1 cellular context compared by ENCODE assay signal in the genomic region with DNA sequence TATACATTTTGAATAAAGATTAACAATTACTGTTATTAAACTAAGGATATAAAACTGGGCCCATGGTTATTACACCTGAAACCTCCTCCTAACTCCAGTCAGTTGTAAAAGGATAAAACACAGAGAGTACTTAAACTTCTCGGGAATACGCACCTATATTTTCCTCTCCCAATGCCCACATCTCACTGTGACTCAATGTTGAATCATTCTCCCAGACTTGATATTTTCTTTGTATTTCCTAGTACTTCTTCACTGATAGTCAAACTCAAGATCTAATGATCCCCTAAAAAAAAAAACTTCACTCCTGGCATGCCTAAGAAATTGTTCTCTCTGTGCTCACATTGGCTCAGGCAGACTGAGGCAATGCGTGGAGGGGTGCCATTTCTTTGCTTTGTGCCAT.
TF ChIP-seq lines count a peak whose summit lies in the region.

No MANE protein-coding gene starts in this region.

TF ChIP-seq in IMR-90, 13 proteins besides CTCF, POLR2A, EP300 and RAD21:
- TF ChIP-seq CEBPB (IDR thresholded peaks at IDR 0.05; ENCODE audit: low read depth, low read length) (no peak), MAFK (IDR thresholded peaks at IDR 0.05; ENCODE audit: low read depth, low read length) (no peak), MAZ (IDR thresholded peaks at IDR 0.05; ENCODE audit: borderline replicate concordance, low read depth, low read length) (no peak), RFX5 (IDR thresholded peaks at IDR 0.05; ENCODE audit: low read depth, low read length) (no peak), RCOR1 (IDR thresholded peaks at IDR 0.05; ENCODE audit: insufficient replicate concordance, low read length) (no peak), SMC3 (IDR thresholded peaks at IDR 0.05; ENCODE audit: low read depth, low read length) (no peak), FOS (IDR thresholded peaks at IDR 0.05; ENCODE audit: low read depth, low read length) (no peak), CHD1 (IDR thresholded peaks at IDR 0.05; ENCODE audit: low read depth, low read length) (no peak), MXI1 (IDR thresholded peaks at IDR 0.05; ENCODE audit: borderline replicate concordance, low read depth, low read length) (no peak), BHLHE40 (IDR thresholded peaks at IDR 0.05; ENCODE audit: low read depth, low read length) (no peak), NFE2L2 (IDR thresholded peaks at IDR 0.05; ENCODE audit: low read depth, low read length) (no peak)
- TF ChIP-seq, protein P1, sequence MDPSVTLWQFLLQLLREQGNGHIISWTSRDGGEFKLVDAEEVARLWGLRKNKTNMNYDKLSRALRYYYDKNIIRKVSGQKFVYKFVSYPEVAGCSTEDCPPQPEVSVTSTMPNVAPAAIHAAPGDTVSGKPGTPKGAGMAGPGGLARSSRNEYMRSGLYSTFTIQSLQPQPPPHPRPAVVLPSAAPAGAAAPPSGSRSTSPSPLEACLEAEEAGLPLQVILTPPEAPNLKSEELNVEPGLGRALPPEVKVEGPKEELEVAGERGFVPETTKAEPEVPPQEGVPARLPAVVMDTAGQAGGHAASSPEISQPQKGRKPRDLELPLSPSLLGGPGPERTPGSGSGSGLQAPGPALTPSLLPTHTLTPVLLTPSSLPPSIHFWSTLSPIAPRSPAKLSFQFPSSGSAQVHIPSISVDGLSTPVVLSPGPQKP (IDR thresholded peaks at IDR 0.05; ENCODE audit: borderline replicate concordance, low read depth, low read length) = no peak
- TF ChIP-seq, protein P2, sequence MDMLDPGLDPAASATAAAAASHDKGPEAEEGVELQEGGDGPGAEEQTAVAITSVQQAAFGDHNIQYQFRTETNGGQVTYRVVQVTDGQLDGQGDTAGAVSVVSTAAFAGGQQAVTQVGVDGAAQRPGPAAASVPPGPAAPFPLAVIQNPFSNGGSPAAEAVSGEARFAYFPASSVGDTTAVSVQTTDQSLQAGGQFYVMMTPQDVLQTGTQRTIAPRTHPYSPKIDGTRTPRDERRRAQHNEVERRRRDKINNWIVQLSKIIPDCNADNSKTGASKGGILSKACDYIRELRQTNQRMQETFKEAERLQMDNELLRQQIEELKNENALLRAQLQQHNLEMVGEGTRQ (IDR thresholded peaks at IDR 0.05; ENCODE audit: low read depth, low read length) = no peak
